18 cellular contexts compared by ENCODE assay signal in genomic region chr11:8794126-8794525, GRCh38.
DNase-seq lines count a peak whose midpoint lies in the region; ATAC-seq and TF ChIP-seq lines count a peak whose summit lies in the region.
"Had no signal": no experiment of that assay in that cellular context is flagged by ENCODE, and none has a peak within 500 bp of the region (broad histone marks: within the 10 kb centered on the region; RNA-seq: fewer than 3 reads in every experiment).

No MANE protein-coding gene starts in this region.

- peak overlapping the region; percentile 14 for H3K27ac Mint-ChIP-seq in activated naive CD8-positive, alpha-beta T cell treated with anti-CD3 and anti-CD28 coated beads, Interleukin-2, amount 50 U/mL, for 24 hours
- no peak overlapping the region for H3K27ac Mint-ChIP-seq in activated naive CD8-positive, alpha-beta T cell treated with anti-CD3 and anti-CD28 coated beads for 36 hours
- no peak overlapping the region for H3K27ac Mint-ChIP-seq in T-helper 2 cell treated with Interferon-gamma antibody and Interleukin-4, amounts not matched to agents 5 μg/mL and 100 μg/mL, for 36 hours
- H3K27ac Mint-ChIP-seq: activated T-helper 2 cell treated with anti-CD3 and anti-CD28 coated beads, Interferon-gamma antibody, Interleukin-2, Interleukin-4, amounts not matched to agents 10 μg/mL and 5 μg/mL and 100 μg/mL, durations not matched to agents 14 hours and 24 hours and 36 hours; HFFc6; IgD-negative memory B cell had no signal

- H3K27me3 ChIP-seq in esophagus squamous epithelium (no peaks in the 10 kb centered on the region), mucosa of stomach (ENCODE audit: control insufficient read depth, insufficient read depth, low read length) (no peaks in the 10 kb centered on the region), transverse colon (no peaks in the 10 kb centered on the region)
- H3K27me3 ChIP-seq: BLaER1, brain microvascular endothelial cell had no signal

- in situ Hi-C loops in transverse colon (cut with MboI; ENCODE audit: low pct_ligation_motif_present in 1 of 4, low pct_unique_long_range_greater_than_20kb in 1 of 4, low sequenced_read_pairs in 3 of 4), result no loop called here

- TF ChIP-seq CTCF in esophagus squamous epithelium (IDR thresholded peaks at IDR 0.05) (no peak), transverse colon (IDR thresholded peaks at IDR 0.05) (no peak)

- H3K4me3 Mint-ChIP-seq in activated naive CD8-positive, alpha-beta T cell treated with anti-CD3 and anti-CD28 coated beads, Interleukin-2, amount 50 U/mL, for 24 hours, result no peak overlapping the region
- H3K4me3 Mint-ChIP-seq in activated naive CD8-positive, alpha-beta T cell treated with anti-CD3 and anti-CD28 coated beads for 36 hours, result no peak overlapping the region
- H3K4me3 Mint-ChIP-seq in T-helper 2 cell treated with Interferon-gamma antibody and Interleukin-4, amounts not matched to agents 5 μg/mL and 100 μg/mL, for 36 hours, result no peak overlapping the region
- H3K4me3 Mint-ChIP-seq: HFFc6, IgD-negative memory B cell had no signal

- TF ChIP-seq POLR2A in esophagus squamous epithelium (IDR thresholded peaks at IDR 0.05) (no peak), transverse colon (IDR thresholded peaks at IDR 0.05) (no peak)

- H3K9me3 Mint-ChIP-seq in activated naive CD8-positive, alpha-beta T cell treated with anti-CD3 and anti-CD28 coated beads, Interleukin-2, amount 50 U/mL, for 24 hours, result no peaks in the 10 kb centered on the region
- H3K9me3 Mint-ChIP-seq in activated naive CD8-positive, alpha-beta T cell treated with anti-CD3 and anti-CD28 coated beads for 36 hours, result no peaks in the 10 kb centered on the region
- H3K9me3 Mint-ChIP-seq in T-helper 2 cell treated with Interferon-gamma antibody and Interleukin-4, amounts not matched to agents 5 μg/mL and 100 μg/mL, for 36 hours, result no peaks in the 10 kb centered on the region
- H3K9me3 Mint-ChIP-seq: activated T-helper 2 cell treated with anti-CD3 and anti-CD28 coated beads, Interferon-gamma antibody, Interleukin-2, Interleukin-4, amounts not matched to agents 10 μg/mL and 5 μg/mL and 100 μg/mL, durations not matched to agents 14 hours and 24 hours and 36 hours; HFFc6; IgD-negative memory B cell had no signal

- intact Hi-C loops in esophagus squamous epithelium (cut with DNase I) (no loop called here), transverse colon (cut with DNase I; ENCODE audit: low total_unique reads) (no loop called here), head of caudate nucleus (cut with DNase I) (no loop called here)

- no peaks in the 10 kb centered on the region for H3K4me1 Mint-ChIP-seq in activated naive CD8-positive, alpha-beta T cell treated with anti-CD3 and anti-CD28 coated beads, Interleukin-2, amount 50 U/mL, for 24 hours
- no peaks in the 10 kb centered on the region for H3K4me1 Mint-ChIP-seq in activated naive CD8-positive, alpha-beta T cell treated with anti-CD3 and anti-CD28 coated beads for 36 hours
- H3K4me1 Mint-ChIP-seq in T-helper 2 cell treated with Interferon-gamma antibody and Interleukin-4, amounts not matched to agents 5 μg/mL and 100 μg/mL, for 36 hours (ENCODE audit: low read depth), result peaks cover 2% of the 10 kb centered on the region
- H3K4me1 Mint-ChIP-seq: IgD-negative memory B cell had no signal

- no peak for TF ChIP-seq EP300 in transverse colon (IDR thresholded peaks at IDR 0.05; ENCODE audit: low read depth)

- H3K4me3 ChIP-seq in esophagus squamous epithelium (no peak overlapping the region), mucosa of stomach (ENCODE audit: low read length) (peak overlapping the region; percentile 44), transverse colon (no peak overlapping the region)
- H3K4me3 ChIP-seq: BLaER1, prostate gland had no signal

- no peak for ATAC-seq in activated naive CD8-positive, alpha-beta T cell treated with anti-CD3 and anti-CD28 coated beads, Interleukin-2, amount 50 U/mL, for 24 hours
- no peak for ATAC-seq in GM21737 (IDR thresholded peaks at IDR 0.05; ENCODE audit: unreplicated experiment)

- H3K9me3 ChIP-seq in esophagus squamous epithelium, result no peaks in the 10 kb centered on the region
- no peaks in the 10 kb centered on the region for H3K9me3 ChIP-seq in mucosa of stomach (ENCODE audit: control insufficient read depth, low read length)
- no peaks in the 10 kb centered on the region for H3K9me3 ChIP-seq in transverse colon
- H3K9me3 ChIP-seq: BLaER1, prostate gland had no signal

- H3K36me3 Mint-ChIP-seq in activated naive CD8-positive, alpha-beta T cell treated with anti-CD3 and anti-CD28 coated beads, Interleukin-2, amount 50 U/mL, for 24 hours (ENCODE audit: low read depth), result no peaks in the 10 kb centered on the region
- H3K36me3 Mint-ChIP-seq in activated naive CD8-positive, alpha-beta T cell treated with anti-CD3 and anti-CD28 coated beads for 36 hours, result no peaks in the 10 kb centered on the region
- no peaks in the 10 kb centered on the region for H3K36me3 Mint-ChIP-seq in T-helper 2 cell treated with Interferon-gamma antibody and Interleukin-4, amounts not matched to agents 5 μg/mL and 100 μg/mL, for 36 hours (ENCODE audit: low read depth)

- peak overlapping the region; percentile 77 for H3K9ac ChIP-seq in mucosa of stomach (ENCODE audit: low read length)
- H3K9ac ChIP-seq: BLaER1 had no signal

- H3K27ac ChIP-seq in esophagus squamous epithelium (peak overlapping the region in 3 of 4 donors; percentile 18 to 63 (median 36)), transverse colon (peak overlapping the region; percentile 66 to 81 (median 77))
- H3K27ac ChIP-seq: BLaER1, brain microvascular endothelial cell, prostate gland had no signal

- H3K36me3 ChIP-seq in esophagus squamous epithelium (peaks cover 0 to 14% (median 0%) of the 10 kb centered on the region in 3 donors), mucosa of stomach (ENCODE audit: control insufficient read depth, insufficient read depth, low read length) (no peaks in the 10 kb centered on the region), transverse colon (no peaks in the 10 kb centered on the region)
- H3K36me3 ChIP-seq: BLaER1, brain microvascular endothelial cell, prostate gland had no signal

- DNase-seq in activated naive CD8-positive, alpha-beta T cell treated with anti-CD3 and anti-CD28 coated beads, Interleukin-2, amount 50 U/mL, for 24 hours, result no peak
- no peak for DNase-seq in activated naive CD8-positive, alpha-beta T cell treated with anti-CD3 and anti-CD28 coated beads for 36 hours
- no peak for DNase-seq in esophagus squamous epithelium (lab: John Stamatoyannopoulos, UW)
- no peak for DNase-seq in transverse colon
- no peak for DNase-seq in T-helper 2 cell treated with Interferon-gamma antibody and Interleukin-4, amounts not matched to agents 5 μg/mL and 100 μg/mL, for 36 hours (ENCODE audit: low spot score)
- no peak for DNase-seq in head of caudate nucleus
- DNase-seq: activated CD4-positive, alpha-beta T cell treated with anti-CD3 and anti-CD28 coated beads for 48 hours; brain microvascular endothelial cell; cortex of kidney; HFFc6; hippocampal formation; SW 1271 had no signal

- WGBS in esophagus squamous epithelium, 2 donors, result 60 to 65% methylated on average over 6 of the region's 6 CpGs
- 59 to 71% methylated on average over 6 of the region's 6 CpGs for WGBS in transverse colon (ENCODE audit: low coverage in 1 of 2), 2 donors

- H3K4me1 ChIP-seq in esophagus squamous epithelium (peaks cover 0 to 56% (median 15%) of the 10 kb centered on the region in 3 donors), mucosa of stomach (ENCODE audit: control insufficient read depth, insufficient read depth, low read length) (peaks cover 58% of the 10 kb centered on the region), transverse colon (peaks cover 27 to 72% (median 55%) of the 10 kb centered on the region in 4 donors)
- H3K4me1 ChIP-seq: prostate gland had no signal

- peaks cover 6% of the 10 kb centered on the region for H3K27me3 Mint-ChIP-seq in activated naive CD8-positive, alpha-beta T cell treated with anti-CD3 and anti-CD28 coated beads, Interleukin-2, amount 50 U/mL, for 24 hours
- no peaks in the 10 kb centered on the region for H3K27me3 Mint-ChIP-seq in activated naive CD8-positive, alpha-beta T cell treated with anti-CD3 and anti-CD28 coated beads for 36 hours
- peaks cover 14% of the 10 kb centered on the region for H3K27me3 Mint-ChIP-seq in T-helper 2 cell treated with Interferon-gamma antibody and Interleukin-4, amounts not matched to agents 5 μg/mL and 100 μg/mL, for 36 hours (ENCODE audit: low read depth)
